Comparison of ENCODE assay signal across 24 cellular contexts in the genomic region with DNA sequence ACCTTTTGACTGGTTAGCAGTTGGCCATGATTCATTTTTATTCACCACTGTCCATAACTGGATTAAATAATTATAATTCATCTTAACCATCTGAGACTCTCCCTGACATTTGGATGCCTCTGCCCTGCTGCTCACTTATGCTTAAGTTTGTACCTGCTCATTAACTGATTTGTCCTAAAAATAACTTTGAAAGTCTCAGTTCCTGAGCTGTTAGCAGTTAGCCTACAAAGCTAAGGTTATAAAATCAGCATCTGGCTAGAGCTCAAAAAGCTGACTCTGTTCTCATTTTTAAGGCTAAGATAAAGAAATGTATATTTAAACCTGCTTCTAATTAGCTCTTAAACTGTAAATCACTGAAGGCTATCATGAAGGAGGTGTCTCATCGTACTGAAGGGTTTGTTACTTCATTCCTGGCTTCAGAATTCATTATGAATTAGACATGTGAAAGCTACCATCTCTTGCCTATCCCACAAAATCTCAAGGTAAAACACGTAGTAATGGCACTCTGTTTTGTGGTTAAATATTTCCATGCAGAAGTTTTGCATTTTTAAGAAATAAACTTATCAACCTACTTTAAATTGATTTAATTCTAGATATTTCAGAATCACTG.
DNase-seq lines count a peak whose midpoint lies in the region; TF ChIP-seq lines count a peak whose summit lies in the region.
"Had no signal": no experiment of that assay in that cellular context is flagged by ENCODE, and none has a peak within 500 bp of the region (broad histone marks: within the 10 kb centered on the region; RNA-seq: fewer than 3 reads in every experiment).

No MANE protein-coding gene starts in this region.

- peaks cover 29% of the 10 kb centered on the region for H3K4me1 Mint-ChIP-seq in nephron
- no peaks in the 10 kb centered on the region for H3K4me1 Mint-ChIP-seq in activated naive CD4-positive, alpha-beta T cell treated with anti-CD3 and anti-CD28 coated beads for 36 hours (ENCODE audit: low read depth)
- H3K4me1 Mint-ChIP-seq in endodermal cell, result peaks cover 5% of the 10 kb centered on the region
- H3K4me1 Mint-ChIP-seq: CD4-positive, CD25-positive, alpha-beta regulatory T cell; T-cell had no signal

- H3K36me3 Mint-ChIP-seq in nephron (ENCODE audit: low read depth) (no peaks in the 10 kb centered on the region), endodermal cell (ENCODE audit: low read depth) (peaks cover 3% of the 10 kb centered on the region)
- H3K36me3 Mint-ChIP-seq in activated naive CD4-positive, alpha-beta T cell treated with anti-CD3 and anti-CD28 coated beads for 36 hours (ENCODE audit: low read depth), result no peaks in the 10 kb centered on the region
- H3K36me3 Mint-ChIP-seq: CD4-positive, CD25-positive, alpha-beta regulatory T cell; T-cell had no signal

- H3K27me3 Mint-ChIP-seq in nephron (ENCODE audit: low read depth) (no peaks in the 10 kb centered on the region), endodermal cell (ENCODE audit: insufficient read depth) (no peaks in the 10 kb centered on the region)
- no peaks in the 10 kb centered on the region for H3K27me3 Mint-ChIP-seq in activated naive CD4-positive, alpha-beta T cell treated with anti-CD3 and anti-CD28 coated beads for 36 hours (ENCODE audit: low read depth)
- H3K27me3 Mint-ChIP-seq: CD4-positive, CD25-positive, alpha-beta regulatory T cell; T-cell had no signal

- TF ChIP-seq CTCF in AG04449 (IDR thresholded peaks at IDR 0.05; ENCODE audit: insufficient read depth, low read length, missing control alignments) (no peak), nephron (IDR thresholded peaks at IDR 0.05; ENCODE audit: unreplicated experiment in 3 of 3) (no peak), endodermal cell (conservative IDR thresholded peaks at IDR 0.05) (no peak)

- no peak overlapping the region for H3K9ac ChIP-seq in endodermal cell (ENCODE audit: extremely low read depth, low read length, poor library complexity, severe bottlenecking)
- H3K9ac ChIP-seq: BLaER1, GM23248 had no signal

- H3K27ac ChIP-seq in endodermal cell (ENCODE audit: low read depth, low read length), result no peak overlapping the region
- H3K27ac ChIP-seq: BLaER1, GM23248, Peyer's patch had no signal

- H3K36me3 ChIP-seq in endodermal cell (ENCODE audit: control insufficient read depth, insufficient read depth, low read length), result no peaks in the 10 kb centered on the region
- H3K36me3 ChIP-seq: BLaER1, Peyer's patch had no signal

- peaks cover 2% of the 10 kb centered on the region for H3K4me1 ChIP-seq in endodermal cell (ENCODE audit: control insufficient read depth, insufficient read depth, low read length)
- H3K4me1 ChIP-seq: BLaER1, Peyer's patch had no signal

- no peak overlapping the region for H3K4me3 Mint-ChIP-seq in nephron
- H3K4me3 Mint-ChIP-seq in activated naive CD4-positive, alpha-beta T cell treated with anti-CD3 and anti-CD28 coated beads for 36 hours, result no peak overlapping the region
- no peak overlapping the region for H3K4me3 Mint-ChIP-seq in endodermal cell
- H3K4me3 Mint-ChIP-seq: CD4-positive, CD25-positive, alpha-beta regulatory T cell; T-cell had no signal

- no peaks in the 10 kb centered on the region for H3K27me3 ChIP-seq in endodermal cell (ENCODE audit: control insufficient read depth, insufficient read depth, low read length, poor library complexity, severe bottlenecking)
- H3K27me3 ChIP-seq: BLaER1, Peyer's patch had no signal

- CTCF ChIA-PET in AG04449 (lab: Yijun Ruan, JAX), result no interaction called here
- CTCF ChIA-PET in activated naive CD4-positive, alpha-beta T cell treated with anti-CD3 and anti-CD28 coated beads for 36 hours (lab: Charles Lee), result no interaction called here

- intact Hi-C loops in activated naive CD4-positive, alpha-beta T cell treated with anti-CD3 and anti-CD28 coated beads for 36 hours (cut with micrococcal nuclease), result no loop called here

- H3K27ac Mint-ChIP-seq in nephron, result peak overlapping the region in 2 of 3 experiments; percentile 38 to 54
- H3K27ac Mint-ChIP-seq in activated naive CD4-positive, alpha-beta T cell treated with anti-CD3 and anti-CD28 coated beads for 36 hours, result no peak overlapping the region
- H3K27ac Mint-ChIP-seq in endodermal cell, result no peak overlapping the region
- H3K27ac Mint-ChIP-seq: CD4-positive, CD25-positive, alpha-beta regulatory T cell; T-cell had no signal

- POLR2A ChIA-PET in AG04449 (lab: Yijun Ruan, JAX), result no interaction called here

- no peaks in the 10 kb centered on the region for H3K9me3 ChIP-seq in endodermal cell (ENCODE audit: control insufficient read depth, low read length)
- H3K9me3 ChIP-seq: BLaER1, Peyer's patch had no signal

- 100% methylated on average over 1 of the region's 2 CpGs for WGBS in endodermal cell (ENCODE audit: insufficient coverage in 1 of 2, insufficient read length in 1 of 2), 2 experiments

- DNase-seq in AG04449 (ENCODE audit: low read depth, low spot score) (peak; percentile 2), NCI-H524 (lab: John Stamatoyannopoulos, UW) (peak; percentile 38 to 72), SK-N-DZ (ENCODE audit: low spot score) (peak; percentile 17), endodermal cell (no peak)
- no peak for DNase-seq in activated naive CD4-positive, alpha-beta T cell treated with anti-CD3 and anti-CD28 coated beads for 36 hours
- no peak for DNase-seq in activated CD4-positive, CD25-positive, alpha-beta regulatory T cell (lab: John Stamatoyannopoulos, UW)
- DNase-seq: 8988T; CD4-positive, CD25-positive, alpha-beta regulatory T cell; DMS53; GDM1; GM23248; H7; Kasumi-1; MV-4-11; NCI-H1105; NCI-H1436 treated with DMSO at 0.1 percent for 48 hours; NCI-H187 treated with DMSO at 0.1 percent for 48 hours; NCI-H2171 treated with DMSO at 0.1 percent for 48 hours; NCI-H526 treated with DMSO at 0.1 percent for 48 hours; Peyer's patch; SIG-M5; T-cell had no signal

- H3K9me3 Mint-ChIP-seq in nephron (peaks cover 1% of the 10 kb centered on the region), endodermal cell (no peaks in the 10 kb centered on the region)
- peaks cover 3% of the 10 kb centered on the region for H3K9me3 Mint-ChIP-seq in activated naive CD4-positive, alpha-beta T cell treated with anti-CD3 and anti-CD28 coated beads for 36 hours

- H3K4me3 ChIP-seq in AG04449 (ENCODE audit: low read depth, low read length), result no peak overlapping the region
- no peak overlapping the region for H3K4me3 ChIP-seq in endodermal cell (ENCODE audit: low read length)
- H3K4me3 ChIP-seq: BLaER1, GM23248, Peyer's patch had no signal

Comparison
In these comparisons a context has a peak if more than half of its experiments do, and no peak if none do; other contexts are left out.
1. DNase-seq: peak in AG04449 (single experiment), NCI-H524 (2 of 2) and SK-N-DZ (single experiment); none in activated naive CD4-positive, alpha-beta T cell treated with anti-CD3 and anti-CD28 coated beads for 36 hours (single experiment), activated CD4-positive, CD25-positive, alpha-beta regulatory T cell (0 of 4) and endodermal cell (single experiment).
2. H3K27ac Mint-ChIP-seq: peak in nephron (2 of 3); none in activated naive CD4-positive, alpha-beta T cell treated with anti-CD3 and anti-CD28 coated beads for 36 hours (single experiment) and endodermal cell (single experiment).